30 cellular contexts compared by ENCODE assay signal in the genomic region with DNA sequence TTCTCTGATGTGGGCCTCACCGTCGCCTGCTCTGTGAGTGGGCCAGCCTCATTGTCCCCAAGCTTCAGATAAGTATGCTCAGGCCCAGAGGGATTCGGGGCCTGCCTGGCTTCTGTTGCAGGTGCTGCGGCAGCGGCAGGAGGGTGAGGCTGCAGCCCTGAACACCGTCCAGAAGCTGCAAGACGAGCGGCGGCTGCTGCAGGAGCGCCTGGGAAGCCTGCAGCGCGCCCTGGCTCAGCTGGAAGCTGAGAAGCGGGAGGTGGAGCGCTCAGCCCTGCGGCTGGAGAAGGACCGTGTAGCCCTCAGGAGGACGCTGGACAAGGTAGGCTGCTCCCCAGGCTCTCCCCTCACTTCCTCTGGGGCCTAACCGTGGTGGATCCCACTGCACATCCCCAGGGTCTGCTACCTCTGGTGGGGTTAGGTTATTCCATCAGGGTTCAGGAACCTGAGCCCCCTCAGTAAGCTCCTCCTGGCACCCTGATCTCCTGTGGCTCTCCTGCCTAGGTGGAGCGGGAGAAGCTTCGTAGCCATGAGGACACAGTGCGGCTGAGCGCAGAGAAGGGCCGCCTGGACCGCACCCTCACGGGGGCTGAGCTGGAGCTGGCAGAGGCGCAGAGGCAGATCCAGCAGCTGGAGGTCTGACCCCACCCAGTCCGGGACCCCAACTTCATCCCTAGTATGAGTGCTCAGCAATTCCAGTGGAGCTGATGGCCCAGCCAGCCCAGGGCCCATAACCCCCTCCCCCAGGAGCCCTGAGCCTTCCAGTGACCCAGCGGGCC. TPM values are rescaled to one million over a fixed set of nuclear protein-coding genes. Genes with fewer than 3 reads are reported as not detected.
"Had no signal": no experiment of that assay in that cellular context is flagged by ENCODE, and none has a peak within 500 bp of the region (broad histone marks: within the 10 kb centered on the region; RNA-seq: fewer than 3 reads in every experiment).

No MANE protein-coding gene starts in this region.

- H3K9me3 ChIP-seq: esophagus squamous epithelium, heart right ventricle, left ventricle myocardium inferior, lower lobe of right lung, prostate gland, right atrium auricular region, stomach, thoracic aorta, tibial nerve, vagina had no signal

- H3K27ac Mint-ChIP-seq: stimulated activated effector memory CD8-positive, alpha-beta T cell treated with anti-CD3 and anti-CD28 coated beads, Interleukin-12 subunit alpha, Interleukin-12 subunit beta, amount 100 ng/mL, for 72 hours had no signal

- H3K27me3 Mint-ChIP-seq: naive thymus-derived CD8-positive, alpha-beta T cell had no signal

- DNase-seq: dermis blood vessel endothelial cell; effector memory CD4-positive, alpha-beta T cell; erythroblast; esophagus squamous epithelium; foreskin melanocyte; glutamatergic neuron; heart right ventricle; hypothalamus; immature natural killer cell; islet precursor cell; kidney glomerular epithelial cell; left colon; left ventricle myocardium inferior; lower lobe of right lung; naive thymus-derived CD8-positive, alpha-beta T cell; nucleus accumbens; stimulated activated CD4-positive, alpha-beta T cell treated with anti-CD3 and anti-CD28 coated beads, Interleukin-12 subunit alpha, Interleukin-12 subunit beta, amount 100 ng/mL, for 4 hours; stimulated activated CD4-positive, alpha-beta T cell treated with anti-CD3 and anti-CD28 coated beads, Interleukin-1b, Interleukin-23, amount 100 ng/mL, for 48 hours; stimulated activated CD4-positive, alpha-beta T cell treated with anti-CD3 and anti-CD28 coated beads, Interleukin-4, amount 100 ng/mL, for 24 hours; stimulated activated naive CD4-positive, alpha-beta T cell treated with Interleukin-2 at 50 U/mL for 16 hours; stomach had no signal

- ATAC-seq: lower lobe of right lung; naive thymus-derived CD8-positive, alpha-beta T cell; stimulated activated effector memory CD8-positive, alpha-beta T cell treated with anti-CD3 and anti-CD28 coated beads, Interleukin-12 subunit alpha, Interleukin-12 subunit beta, amount 100 ng/mL, for 72 hours had no signal

- H3K4me3 Mint-ChIP-seq: immature natural killer cell; naive thymus-derived CD8-positive, alpha-beta T cell; stimulated activated effector memory CD8-positive, alpha-beta T cell treated with anti-CD3 and anti-CD28 coated beads, Interleukin-12 subunit alpha, Interleukin-12 subunit beta, amount 100 ng/mL, for 72 hours had no signal

- H3K4me3 ChIP-seq: coronary artery, esophagus squamous epithelium, heart right ventricle, left ventricle myocardium inferior, lower lobe of right lung, prostate gland, right atrium auricular region, smooth muscle cell, stomach, thoracic aorta, tibial nerve, vagina had no signal

- H3K4me1 Mint-ChIP-seq: immature natural killer cell had no signal

- H3K27ac ChIP-seq: esophagus squamous epithelium, heart right ventricle, left ventricle myocardium inferior, lower lobe of right lung, prostate gland, right atrium auricular region, stomach, thoracic aorta, tibial nerve, vagina had no signal

- H3K4me1 ChIP-seq: prostate gland had no signal

- H3K9me3 Mint-ChIP-seq: immature natural killer cell; naive thymus-derived CD8-positive, alpha-beta T cell; neural crest cell; stimulated activated effector memory CD8-positive, alpha-beta T cell treated with anti-CD3 and anti-CD28 coated beads, Interleukin-12 subunit alpha, Interleukin-12 subunit beta, amount 100 ng/mL, for 72 hours had no signal

RNA-seq across cellular contexts. Expression of a gene that starts 10.1 kb away (rescaled TPM):
- total RNA-seq: naive thymus-derived CD8-positive, alpha-beta T cell had no signal
- polyA plus RNA-seq: immature natural killer cell had no signal
